Comparison of ENCODE assay signal across 13 cellular contexts in the genomic region with DNA sequence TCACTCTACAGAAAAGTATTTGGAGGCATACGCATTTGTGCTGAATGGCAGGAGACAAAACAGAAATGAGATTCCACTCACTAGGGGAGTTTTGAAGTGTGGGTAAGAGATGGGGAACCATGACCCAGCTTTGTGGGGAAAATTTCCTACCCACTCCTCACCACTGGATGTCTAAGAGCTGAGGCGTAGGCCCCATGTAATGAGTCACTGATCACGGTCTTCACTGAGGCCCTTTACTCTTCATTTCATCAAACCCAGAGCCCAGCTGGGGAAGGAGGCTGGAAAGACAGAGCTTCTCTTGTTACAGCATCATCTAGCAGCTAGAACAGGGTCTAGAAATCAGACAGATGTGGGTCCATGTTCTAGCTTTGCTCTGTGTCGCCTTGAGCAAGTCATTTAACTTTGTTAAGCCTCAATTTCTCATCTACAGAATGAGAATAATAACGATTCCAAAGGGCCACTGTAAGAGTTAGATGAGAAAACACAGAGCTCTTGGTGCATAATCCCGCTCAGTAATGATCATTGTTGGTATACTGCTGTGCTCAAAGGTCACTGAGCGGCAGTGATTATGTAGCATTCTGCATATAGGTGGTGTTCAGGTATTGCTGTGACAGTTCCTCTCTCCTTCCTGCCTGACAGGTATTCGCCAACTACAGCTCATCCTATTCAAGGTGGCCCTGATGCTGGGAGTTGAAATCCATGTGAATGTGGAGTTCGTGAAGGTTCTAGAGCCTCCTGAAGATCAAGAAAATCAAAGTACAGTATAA.
DNase-seq lines count a peak whose midpoint lies in the region; ATAC-seq and TF ChIP-seq lines count a peak whose summit lies in the region.
"Had no signal": no experiment of that assay in that cellular context is flagged by ENCODE, and none has a peak within 500 bp of the region (broad histone marks: within the 10 kb centered on the region; RNA-seq: fewer than 3 reads in every experiment).

No MANE protein-coding gene starts in this region.

- intact Hi-C loops in Caco-2 (cut with micrococcal nuclease; ENCODE audit: unreplicated experiment): no loop called here

- no peak overlapping the region for H3K4me3 ChIP-seq in Caco-2 (ENCODE audit: low read depth, low read length)
- no peak overlapping the region for H3K4me3 ChIP-seq in choroid plexus epithelial cell (ENCODE audit: low read depth, low read length)

- H3K9me3 ChIP-seq in Caco-2: no peaks in the 10 kb centered on the region

- CTCF ChIA-PET in Caco-2 (lab: Charles Lee): interaction anchor here (1.1 kb wide), 1 partner anchor 28 kb away, joined by 3 read pairs; no protein-coding TSS in a partner anchor

- TF ChIP-seq CTCF in Caco-2 (IDR thresholded peaks at IDR 0.05; ENCODE audit: insufficient read depth in 1 of 2, low read depth in 1 of 2, low read length in 1 of 2, severe bottlenecking in 1 of 2, unreplicated experiment in 1 of 2) (no peak), choroid plexus epithelial cell (conservative IDR thresholded peaks at IDR 0.05; ENCODE audit: low read depth, low read length) (no peak), glutamatergic neuron (IDR thresholded peaks at IDR 0.05; ENCODE audit: partially characterized antibody, unreplicated experiment) (no peak)

- no peaks in the 10 kb centered on the region for H3K27me3 Mint-ChIP-seq in Caco-2 (ENCODE audit: insufficient read depth, unreplicated experiment)
- H3K27me3 Mint-ChIP-seq in glutamatergic neuron (ENCODE audit: unreplicated experiment): peaks cover 7% of the 10 kb centered on the region

- H3K4me1 ChIP-seq in Caco-2: peaks cover 22% of the 10 kb centered on the region

- DNase-seq in Caco-2 (peak in 1 of 2 experiments; percentile 13), M059J (ENCODE audit: low read depth) (peak; percentile 89), choroid plexus epithelial cell (ENCODE audit: low read depth) (peak; percentile 75), NCI-H2107 treated with DMSO at 0.1 percent for 48 hours (lab: John Stamatoyannopoulos, UW; ENCODE audit: unreplicated experiment) (no peak), glutamatergic neuron (no peak)
- DNase-seq in stimulated activated CD4-positive, alpha-beta T cell treated with anti-CD3 and anti-CD28 coated beads, Interleukin-12 subunit alpha, Interleukin-12 subunit beta, amount 100 ng/mL, for 4 hours: peak; percentile 31
- DNase-seq: cerebellar nuclear complex, DMS79 treated with DMSO at 0.1 percent for 48 hours, left cardiac atrium, right cardiac atrium, T1000 had no signal

- no peaks in the 10 kb centered on the region for H3K9me3 Mint-ChIP-seq in Caco-2 (ENCODE audit: unreplicated experiment)
- H3K9me3 Mint-ChIP-seq in glutamatergic neuron (ENCODE audit: unreplicated experiment): peaks cover 3% of the 10 kb centered on the region

- ATAC-seq in GM18861 (IDR thresholded peaks at IDR 0.05; ENCODE audit: unreplicated experiment) (no peak), GM21526 (IDR thresholded peaks at IDR 0.05; ENCODE audit: low FRiP score, unreplicated experiment) (no peak)
- ATAC-seq: right cardiac atrium had no signal

- POLR2A ChIA-PET in Caco-2 (lab: Charles Lee): no interaction called here

- peaks cover 22% of the 10 kb centered on the region for H3K4me1 Mint-ChIP-seq in Caco-2 (ENCODE audit: low read depth, unreplicated experiment)
- H3K4me1 Mint-ChIP-seq in glutamatergic neuron (ENCODE audit: low read depth, unreplicated experiment): no peaks in the 10 kb centered on the region

- H3K36me3 Mint-ChIP-seq in Caco-2 (ENCODE audit: insufficient read depth, unreplicated experiment) (peaks cover 100% of the 10 kb centered on the region), glutamatergic neuron (ENCODE audit: unreplicated experiment) (no peaks in the 10 kb centered on the region)

- peak overlapping the region; percentile 73 for H3K27ac Mint-ChIP-seq in Caco-2 (ENCODE audit: unreplicated experiment)
- H3K27ac Mint-ChIP-seq in glutamatergic neuron (ENCODE audit: unreplicated experiment): no peak overlapping the region

- H3K4me3 Mint-ChIP-seq in Caco-2 (ENCODE audit: unreplicated experiment): no peak overlapping the region
- H3K4me3 Mint-ChIP-seq in glutamatergic neuron (ENCODE audit: unreplicated experiment): no peak overlapping the region

- peaks cover 9% of the 10 kb centered on the region for H3K36me3 ChIP-seq in Caco-2 (ENCODE audit: control insufficient read depth, insufficient read depth, low read length)

- no TSS peak for BruUV-seq in Caco-2 (replicated peaks; lab: Mats Ljungman, UMichigan)

- no peaks in the 10 kb centered on the region for H3K27me3 ChIP-seq in Caco-2 (replicated peaks; ENCODE audit: control insufficient read depth, insufficient read depth, low read length)

Comparison
In these comparisons a context has a peak if more than half of its experiments do, and no peak if none do; other contexts are left out.
1. DNase-seq: peak in M059J (single experiment), choroid plexus epithelial cell (single experiment) and stimulated activated CD4-positive, alpha-beta T cell treated with anti-CD3 and anti-CD28 coated beads, Interleukin-12 subunit alpha, Interleukin-12 subunit beta, amount 100 ng/mL, for 4 hours (single experiment); none in NCI-H2107 treated with DMSO at 0.1 percent for 48 hours (single experiment) and glutamatergic neuron (single experiment).